Comparison of ENCODE assay signal across 15 cellular contexts in the genomic region with DNA sequence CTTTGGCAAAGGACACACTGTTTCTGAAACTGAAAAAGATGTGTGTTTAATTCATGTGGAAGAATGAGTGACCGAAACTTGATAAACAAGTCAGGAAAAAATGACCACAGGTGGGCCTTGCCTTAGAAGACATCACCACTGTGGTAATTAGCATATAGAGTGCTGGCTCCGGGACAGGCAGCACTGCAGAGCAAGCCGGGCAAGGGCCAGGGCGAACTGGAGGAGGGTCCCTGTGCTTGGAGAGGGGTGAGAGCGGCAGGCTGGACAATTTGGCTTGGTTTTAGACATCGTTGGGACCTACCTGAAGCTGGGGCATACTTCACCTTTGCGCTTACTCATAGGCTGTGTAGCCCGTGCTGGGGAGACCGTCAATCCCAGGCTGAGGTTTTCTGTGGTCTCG. TPM values are rescaled to one million over a fixed set of nuclear protein-coding genes. Genes with fewer than 3 reads are reported as not detected.
DNase-seq lines count a peak whose midpoint lies in the region; ATAC-seq lines count a peak whose summit lies in the region.
"Had no signal": no experiment of that assay in that cellular context is flagged by ENCODE, and none has a peak within 500 bp of the region (broad histone marks: within the 10 kb centered on the region; RNA-seq: fewer than 3 reads in every experiment).

No MANE protein-coding gene starts in this region.

- peaks cover 6% of the 10 kb centered on the region for H3K9me3 Mint-ChIP-seq in activated naive CD8-positive, alpha-beta T cell treated with anti-CD3 and anti-CD28 coated beads, Interleukin-2, amount 50 U/mL, for 24 hours
- peaks cover 6% of the 10 kb centered on the region for H3K9me3 Mint-ChIP-seq in activated naive CD8-positive, alpha-beta T cell treated with anti-CD3 and anti-CD28 coated beads for 36 hours
- H3K9me3 Mint-ChIP-seq: CD8-positive, alpha-beta memory T cell had no signal

- peaks cover 4% of the 10 kb centered on the region for H3K27me3 Mint-ChIP-seq in activated naive CD8-positive, alpha-beta T cell treated with anti-CD3 and anti-CD28 coated beads, Interleukin-2, amount 50 U/mL, for 24 hours
- no peaks in the 10 kb centered on the region for H3K27me3 Mint-ChIP-seq in activated naive CD8-positive, alpha-beta T cell treated with anti-CD3 and anti-CD28 coated beads for 36 hours

- H3K4me3 Mint-ChIP-seq in activated naive CD8-positive, alpha-beta T cell treated with anti-CD3 and anti-CD28 coated beads, Interleukin-2, amount 50 U/mL, for 24 hours = no peak overlapping the region
- no peak overlapping the region for H3K4me3 Mint-ChIP-seq in activated naive CD8-positive, alpha-beta T cell treated with anti-CD3 and anti-CD28 coated beads for 36 hours
- H3K4me3 Mint-ChIP-seq: CD8-positive, alpha-beta memory T cell had no signal

- H3K4me1 Mint-ChIP-seq in activated naive CD8-positive, alpha-beta T cell treated with anti-CD3 and anti-CD28 coated beads, Interleukin-2, amount 50 U/mL, for 24 hours = peaks cover 25% of the 10 kb centered on the region
- peaks cover 9% of the 10 kb centered on the region for H3K4me1 Mint-ChIP-seq in activated naive CD8-positive, alpha-beta T cell treated with anti-CD3 and anti-CD28 coated beads for 36 hours

- H3K27ac Mint-ChIP-seq in activated naive CD8-positive, alpha-beta T cell treated with anti-CD3 and anti-CD28 coated beads, Interleukin-2, amount 50 U/mL, for 24 hours = no peak overlapping the region
- H3K27ac Mint-ChIP-seq in activated naive CD8-positive, alpha-beta T cell treated with anti-CD3 and anti-CD28 coated beads for 36 hours = no peak overlapping the region

- peaks cover 2% of the 10 kb centered on the region for H3K36me3 Mint-ChIP-seq in activated naive CD8-positive, alpha-beta T cell treated with anti-CD3 and anti-CD28 coated beads, Interleukin-2, amount 50 U/mL, for 24 hours (ENCODE audit: low read depth)
- H3K36me3 Mint-ChIP-seq in activated naive CD8-positive, alpha-beta T cell treated with anti-CD3 and anti-CD28 coated beads for 36 hours = peaks cover 5% of the 10 kb centered on the region

- DNase-seq in activated naive CD8-positive, alpha-beta T cell treated with anti-CD3 and anti-CD28 coated beads, Interleukin-2, amount 50 U/mL, for 24 hours = no peak
- no peak for DNase-seq in activated naive CD8-positive, alpha-beta T cell treated with anti-CD3 and anti-CD28 coated beads for 36 hours
- DNase-seq in RPMI8226 (peak; percentile 84), left lobe of liver (ENCODE audit: low spot score) (peak; percentile 34), G401 (ENCODE audit: low spot score) (no peak)
- DNase-seq: 8988T; AML-193; Caco-2; CD8-positive, alpha-beta memory T cell; DND-41; H7; KG1 had no signal

- in situ Hi-C loops in G401 (cut with HindIII; ENCODE audit: low sequenced_read_pairs) = no loop called here

- ATAC-seq in activated naive CD8-positive, alpha-beta T cell treated with anti-CD3 and anti-CD28 coated beads, Interleukin-2, amount 50 U/mL, for 24 hours = peak; percentile 22
- ATAC-seq in left lobe of liver (no peak), GM19035 (IDR thresholded peaks at IDR 0.05; ENCODE audit: unreplicated experiment) (no peak), HG03025 (IDR thresholded peaks at IDR 0.05; ENCODE audit: low FRiP score, unreplicated experiment) (no peak)
- ATAC-seq: GM12878 had no signal

RNA-seq across cellular contexts. Expression of a gene that starts 8.2 kb away (rescaled TPM):
- total RNA-seq in activated naive CD8-positive, alpha-beta T cell treated with anti-CD3 and anti-CD28 coated beads for 36 hours = not detected
- 28.6 TPM for total RNA-seq in left lobe of liver
- not detected in 2 replicates for total RNA-seq in G401 (2014; rRNA removed; shearing (Covaris generic))
- total RNA-seq: Caco-2; CD8-positive, alpha-beta memory T cell; GM12878 had no signal

RNA-seq across cellular contexts. Expression of a gene that starts 41.2 kb away (rescaled TPM):
- not detected for total RNA-seq in activated naive CD8-positive, alpha-beta T cell treated with anti-CD3 and anti-CD28 coated beads for 36 hours
- total RNA-seq in left lobe of liver = 1.7 TPM
- not detected in 2 replicates for total RNA-seq in G401 (2014; rRNA removed; shearing (Covaris generic))
- total RNA-seq: Caco-2; CD8-positive, alpha-beta memory T cell; H7 had no signal

Comparison
In these comparisons a context has a peak if more than half of its experiments do, and no peak if none do; other contexts are left out.
1. DNase-seq: peak in RPMI8226 (single experiment) and left lobe of liver (single experiment); none in activated naive CD8-positive, alpha-beta T cell treated with anti-CD3 and anti-CD28 coated beads, Interleukin-2, amount 50 U/mL, for 24 hours (single experiment), activated naive CD8-positive, alpha-beta T cell treated with anti-CD3 and anti-CD28 coated beads for 36 hours (single experiment) and G401 (single experiment).
2. RNA of a gene that starts 8.2 kb away (total RNA-seq): 28.6 TPM in left lobe of liver (single experiment); not detected in activated naive CD8-positive, alpha-beta T cell treated with anti-CD3 and anti-CD28 coated beads for 36 hours and not detected in G401; every median in the first group is over 10 times any median in the second.